ENCODE assay signal across 26 cellular contexts in genomic region chr7:55555160-55555559, GRCh38. TPM values are rescaled to one million over a fixed set of nuclear protein-coding genes. Genes with fewer than 3 reads are reported as not detected.
A peak's percentile ranks its signal among the peaks of the same experiment; 100 is the strongest.
DNase-seq lines count a peak whose midpoint lies in the region; ATAC-seq and TF ChIP-seq lines count a peak whose summit lies in the region.
"Had no signal": no experiment of that assay in that cellular context is flagged by ENCODE, and none has a peak within 500 bp of the region (broad histone marks: within the 10 kb centered on the region; RNA-seq: fewer than 3 reads in every experiment).

No MANE protein-coding gene starts in this region.

- intact Hi-C loops in uterus (cut with DNase I; ENCODE audit: low total_unique reads): no loop called here

- peaks cover 29% of the 10 kb centered on the region for H3K36me3 ChIP-seq in DND-41 (ENCODE audit: insufficient read depth, low read length)
- no peaks in the 10 kb centered on the region for H3K36me3 ChIP-seq in HUES64 (ENCODE audit: insufficient read depth, low read length)
- peaks cover 0 to 4% (median 3%) of the 10 kb centered on the region in 3 donors for H3K36me3 ChIP-seq in skeletal muscle tissue (ENCODE audit: control insufficient read depth in 3 of 3, insufficient read depth in 3 of 3, low read length in 3 of 3)
- H3K36me3 ChIP-seq in uterus: no peaks in the 10 kb centered on the region
- H3K36me3 ChIP-seq: BE2C, prostate gland had no signal

- H3K9me3 ChIP-seq in DND-41 (ENCODE audit: insufficient read depth, low read length, severe bottlenecking): no peaks in the 10 kb centered on the region
- H3K9me3 ChIP-seq in HUES64 (ENCODE audit: insufficient read depth, low read depth, low read length): no peaks in the 10 kb centered on the region
- no peaks in the 10 kb centered on the region for H3K9me3 ChIP-seq in skeletal muscle tissue (ENCODE audit: control insufficient read depth in 3 of 3, low read length in 3 of 3)
- no peaks in the 10 kb centered on the region for H3K9me3 ChIP-seq in uterus
- H3K9me3 ChIP-seq: BE2C, prostate gland had no signal

- peaks cover 94% of the 10 kb centered on the region for H3K4me1 Mint-ChIP-seq in brain

- peak overlapping the region in 3 of 5 experiments; percentile 33 to 92 (median 52) for H3K27ac Mint-ChIP-seq in brain

- H3K9me3 Mint-ChIP-seq in brain: no peaks in the 10 kb centered on the region
- H3K9me3 Mint-ChIP-seq: naive thymus-derived CD8-positive, alpha-beta T cell had no signal

- H4K20me1 ChIP-seq in DND-41 (ENCODE audit: insufficient read depth, low read length): peaks cover 98% of the 10 kb centered on the region

- H3K4me2 ChIP-seq in DND-41 (ENCODE audit: insufficient read depth, low read length): no peak overlapping the region
- H3K4me2 ChIP-seq: smooth muscle cell had no signal

- H3K9ac ChIP-seq in DND-41 (ENCODE audit: low read depth, low read length): no peak overlapping the region
- H3K9ac ChIP-seq in HUES64 (ENCODE audit: low read depth, low read length): peak overlapping the region; percentile 26; the same call in 1 of the 2 replicates
- H3K9ac ChIP-seq in skeletal muscle tissue (ENCODE audit: low read depth in 1 of 3, low read length in 3 of 3): peak overlapping the region in 1 of 3 donors; percentile 40

- H3K36me3 Mint-ChIP-seq in brain: peaks cover 1% of the 10 kb centered on the region

- H3K4me3 Mint-ChIP-seq in brain: no peak overlapping the region
- H3K4me3 Mint-ChIP-seq: naive thymus-derived CD8-positive, alpha-beta T cell had no signal

- 11% methylated on average over 7 of the region's 7 CpGs for WGBS in HUES64

- H3K27ac ChIP-seq in DND-41 (ENCODE audit: low read length) (peak overlapping the region; percentile 19; the same call in 1 of the 2 replicates), HUES64 (ENCODE audit: low read depth, low read length) (peak overlapping the region; percentile 88), skeletal muscle tissue (ENCODE audit: low read depth, low read length) (peak overlapping the region; percentile 92), uterus (no peak overlapping the region)
- H3K27ac ChIP-seq: prostate gland, WERI-Rb-1 had no signal

- TF ChIP-seq CTCF in DND-41 (IDR thresholded peaks at IDR 0.05; ENCODE audit: borderline replicate concordance, extremely low read depth, low read length, poor library complexity, severe bottlenecking) (no peak), brain (conservative IDR thresholded peaks at IDR 0.05) (no peak), uterus (IDR thresholded peaks at IDR 0.05) (no peak)

- H3K4me1 ChIP-seq in DND-41 (ENCODE audit: insufficient read depth, low read length): 0 out of 2 replicates have a peak, but pooled peaks cover 5% of the 10 kb centered on the region
- peaks cover 70% of the 10 kb centered on the region for H3K4me1 ChIP-seq in HUES64 (ENCODE audit: insufficient read depth, low read length)
- peaks cover 54 to 72% (median 71%) of the 10 kb centered on the region in 3 donors for H3K4me1 ChIP-seq in skeletal muscle tissue (ENCODE audit: control insufficient read depth in 3 of 3, insufficient read depth in 3 of 3, low read length in 3 of 3)
- peaks cover 0 to 4% of the 10 kb centered on the region in 2 donors for H3K4me1 ChIP-seq in uterus

- H3K27me3 ChIP-seq in DND-41 (ENCODE audit: insufficient read depth, low read length, poor library complexity) (no peaks in the 10 kb centered on the region), HUES64 (ENCODE audit: insufficient read depth, low read length) (no peaks in the 10 kb centered on the region), skeletal muscle tissue (ENCODE audit: control insufficient read depth in 3 of 3, insufficient read depth in 3 of 3, low read length in 3 of 3) (no peaks in the 10 kb centered on the region), uterus (no peaks in the 10 kb centered on the region)
- H3K27me3 ChIP-seq: BE2C had no signal

- H3K4me3 ChIP-seq in DND-41 (ENCODE audit: low read depth in 1 of 2, low read length in 2 of 2) (no peak overlapping the region), HUES64 (ENCODE audit: low read length) (peak overlapping the region; percentile 24), skeletal muscle tissue (ENCODE audit: low read length in 3 of 3) (no peak overlapping the region), uterus (no peak overlapping the region)
- H3K4me3 ChIP-seq: prostate gland, smooth muscle cell had no signal

- no peak for ATAC-seq in DND-41 (ENCODE audit: insufficient read depth, low read depth)
- no peak for ATAC-seq in GM19397 (IDR thresholded peaks at IDR 0.05; ENCODE audit: unreplicated experiment)
- ATAC-seq: naive thymus-derived CD8-positive, alpha-beta T cell had no signal

- no peak overlapping the region for H2AFZ ChIP-seq in DND-41 (ENCODE audit: low read depth, low read length)

- no peak for TF ChIP-seq POLR2A in uterus (IDR thresholded peaks at IDR 0.05)

- H3K79me2 ChIP-seq in DND-41 (ENCODE audit: insufficient read depth, low read length): peaks cover 100% of the 10 kb centered on the region

- no peak for DNase-seq in DND-41
- no peak for DNase-seq in AG08396 (ENCODE audit: low spot score)
- no peak for DNase-seq in uterus
- DNase-seq: activated CD8-positive, alpha-beta memory T cell treated with anti-CD3 and anti-CD28 coated beads for 24 hours; activated effector memory CD4-positive, alpha-beta T cell treated with Interleukin-2 at 50 U/mL for 16 hours; amygdala; BE2C; DMS 273 treated with DMSO at 0.1 percent for 48 hours; GF-D8; head of caudate nucleus; KBM-7; mammary epithelial cell; naive thymus-derived CD8-positive, alpha-beta T cell; NCI-H1048; NCI-H2029; NCI-H510A treated with DMSO at 0.1 percent for 48 hours; SHP77; stimulated activated CD4-positive, alpha-beta T cell treated with anti-CD3 and anti-CD28 coated beads, Interleukin-4, amount 100 ng/mL, for 24 hours; T-helper 2 cell; WERI-Rb-1 had no signal

- no peaks in the 10 kb centered on the region for H3K27me3 Mint-ChIP-seq in brain
- H3K27me3 Mint-ChIP-seq: naive thymus-derived CD8-positive, alpha-beta T cell had no signal

RNA-seq across cellular contexts. Expression of gene VOPP1, which starts 17.1 kb away (rescaled TPM):
- polyA plus RNA-seq in HUES64 (2013, experiment 1 of 2): 62.1 TPM
- 53.1 TPM for polyA plus RNA-seq in HUES64 (2013, experiment 2 of 2)
- 101 TPM for polyA plus RNA-seq in brain (ENCODE audit: insufficient read depth, low read depth, low replicate concordance)
- 23.5 TPM for total RNA-seq in skeletal muscle tissue
- 10 to 100 TPM; 22.1 to 58.9 (median 39.8) TPM for total RNA-seq in uterus

Comparison
In these comparisons a context has a peak if more than half of its experiments do, and no peak if none do; other contexts are left out.
1. H3K27ac ChIP-seq: peak in DND-41 (single experiment), HUES64 (single experiment) and skeletal muscle tissue (single experiment); none in uterus (0 of 2).